11 cellular contexts compared by ENCODE assay signal in the genomic region with DNA sequence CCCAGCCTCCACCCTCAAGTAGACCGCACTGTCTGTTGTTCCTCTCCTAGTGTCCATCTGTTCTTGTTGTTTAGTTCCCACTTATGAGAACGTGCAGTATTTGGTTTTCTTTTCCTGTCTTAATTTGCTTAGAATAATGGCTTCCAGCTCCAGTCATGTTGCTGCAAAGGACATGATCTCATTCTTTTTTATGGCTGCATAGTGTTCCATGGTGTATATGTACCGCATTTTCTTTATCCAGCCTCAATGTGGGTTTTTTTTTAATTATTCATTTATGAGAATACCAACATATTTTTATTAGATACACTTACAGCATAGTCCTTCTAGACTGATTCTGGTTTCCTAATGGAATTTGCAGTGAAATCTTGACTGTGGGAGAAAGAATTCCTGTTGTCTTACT. TPM values are rescaled to one million over a fixed set of nuclear protein-coding genes. Genes with fewer than 3 reads are reported as not detected.
DNase-seq lines count a peak whose midpoint lies in the region; ATAC-seq, FAIRE-seq and TF ChIP-seq lines count a peak whose summit lies in the region.
"Had no signal": no experiment of that assay in that cellular context is flagged by ENCODE, and none has a peak within 500 bp of the region (broad histone marks: within the 10 kb centered on the region; RNA-seq: fewer than 3 reads in every experiment).

No MANE protein-coding gene starts in this region.

- H2AFZ ChIP-seq in KMS-11 (ENCODE audit: low read depth) (no peak overlapping the region), K562 (ENCODE audit: low read depth, low read length) (no peak overlapping the region), neural progenitor cell (replicated peaks) (no peak overlapping the region)

- no peak for TF ChIP-seq POLR2A in K562 (conservative IDR thresholded peaks at IDR 0.05)

- TF ChIP-seq EP300 in K562 (IDR thresholded peaks at IDR 0.05; ENCODE audit: low read length), result no peak

- H3K27me3 ChIP-seq in KMS-11 (ENCODE audit: insufficient read depth, low read depth) (no peaks in the 10 kb centered on the region), K562 (ENCODE audit: control insufficient read depth in 2 of 2, insufficient read depth in 2 of 2, low read length in 2 of 2) (no peaks in the 10 kb centered on the region), neural progenitor cell (no peaks in the 10 kb centered on the region), brain microvascular endothelial cell (replicated peaks) (no peaks in the 10 kb centered on the region)
- H3K27me3 ChIP-seq: gastrocnemius medialis had no signal

- DNase-seq in K562 (ENCODE audit: extremely low read depth in 1 of 4, low spot score in 3 of 4), result no peak
- DNase-seq in neural progenitor cell (ENCODE audit: low spot score), result no peak
- no peak for DNase-seq in GDM1 (lab: John Stamatoyannopoulos, UW)
- DNase-seq in CD1c-positive myeloid dendritic cell (ENCODE audit: extremely low spot score), result no peak
- DNase-seq in epidermal melanocyte (ENCODE audit: insufficient read length, low spot score), result no peak
- DNase-seq in brain microvascular endothelial cell, result no peak
- DNase-seq: aorta, gastrocnemius medialis, NCI-H510A treated with DMSO at 0.1 percent for 48 hours had no signal

- H3K9me1 ChIP-seq in K562 (ENCODE audit: control insufficient read depth, insufficient read depth, low read length), result no peaks in the 10 kb centered on the region

- intact Hi-C loops in K562 (cut with micrococcal nuclease), result no loop called here

- H3K79me2 ChIP-seq in KMS-11 (ENCODE audit: insufficient read depth, low read depth), result peaks cover 62% of the 10 kb centered on the region
- peaks cover 70% of the 10 kb centered on the region for H3K79me2 ChIP-seq in K562 (ENCODE audit: control insufficient read depth, insufficient read depth, low read length)
- H3K79me2 ChIP-seq in neural progenitor cell (ENCODE audit: low read depth), result peaks cover 63% of the 10 kb centered on the region

- H3K4me3 Mint-ChIP-seq in neural progenitor cell, result peak overlapping the region; percentile 89

- no peak for TF ChIP-seq RAD21 in K562 (CRISPR knock-in tag; conservative IDR thresholded peaks at IDR 0.05 in 1 of 2, IDR thresholded peaks at IDR 0.05 in 1 of 2)

- peaks cover 42% of the 10 kb centered on the region for H3K4me1 Mint-ChIP-seq in neural progenitor cell

- 4% methylated on average over 3 of the region's 3 CpGs for WGBS in K562 (ENCODE audit: insufficient coverage, low coverage, missing lambda C conversion rate)

- no peaks in the 10 kb centered on the region for H3K36me3 Mint-ChIP-seq in neural progenitor cell

- H3K9ac ChIP-seq in ES-I3 (ENCODE audit: low read depth, low read length) (peak overlapping the region; percentile 49; the same call in 1 of the 2 replicates), KMS-11 (no peak overlapping the region), K562 (ENCODE audit: insufficient read depth in 1 of 2, low read depth in 2 of 2, low read length in 2 of 2) (peak overlapping the region in 1 of 2 experiments; percentile 98; a peak in 2 of 4 replicates), neural progenitor cell (no peak overlapping the region)

- no peaks in the 10 kb centered on the region for H3K36me3 ChIP-seq in ES-I3 (ENCODE audit: insufficient read depth, low read length)
- H3K36me3 ChIP-seq in KMS-11 (ENCODE audit: insufficient read depth), result no peaks in the 10 kb centered on the region
- peaks cover 39% of the 10 kb centered on the region for H3K36me3 ChIP-seq in K562 (ENCODE audit: control insufficient read depth, insufficient read depth, low read length)
- no peaks in the 10 kb centered on the region for H3K36me3 ChIP-seq in neural progenitor cell
- H3K36me3 ChIP-seq in brain microvascular endothelial cell (replicated peaks), result no peaks in the 10 kb centered on the region
- H3K36me3 ChIP-seq: gastrocnemius medialis had no signal

- CTCF ChIA-PET in K562 (lab: Yijun Ruan, JAX; ENCODE audit: low intra/inter-chr PET ratio), result interaction anchor here (0.6 kb wide), 1 partner anchor 1430 kb away, joined by 3 read pairs; no protein-coding TSS in a partner anchor

- H4K20me1 ChIP-seq in KMS-11 (ENCODE audit: insufficient read depth) (no peaks in the 10 kb centered on the region), K562 (replicated peaks; ENCODE audit: control insufficient read depth, insufficient read depth, low read length) (peaks cover 22% of the 10 kb centered on the region), neural progenitor cell (ENCODE audit: low read depth) (peaks cover 31% of the 10 kb centered on the region)

- peaks cover 5% of the 10 kb centered on the region for H3K9me3 Mint-ChIP-seq in neural progenitor cell

- peaks cover 7% of the 10 kb centered on the region for H3K27me3 Mint-ChIP-seq in neural progenitor cell (ENCODE audit: insufficient read depth, low read depth)

- POLR2A ChIA-PET in K562 (lab: Yijun Ruan, JAX), result interaction anchor here (1.2 to 1.7 kb wide), 3 partner anchors 8 to 14 kb away, joined by 3 to 12 read pairs (median 8); no protein-coding TSS in a partner anchor

- BruUV-seq in K562 (replicated peaks; lab: Mats Ljungman, UMichigan), result no TSS peak

- no peak for ATAC-seq in K562
- ATAC-seq: gastrocnemius medialis had no signal

- H3K9me3 ChIP-seq in ES-I3 (ENCODE audit: control insufficient read depth, insufficient read depth, low read length), result no peaks in the 10 kb centered on the region
- no peaks in the 10 kb centered on the region for H3K9me3 ChIP-seq in K562 (replicated peaks; ENCODE audit: control insufficient read depth, insufficient read depth, low read depth, low read length)
- no peaks in the 10 kb centered on the region for H3K9me3 ChIP-seq in neural progenitor cell (ENCODE audit: low read depth)
- H3K9me3 ChIP-seq: gastrocnemius medialis had no signal

- H3K27ac ChIP-seq in KMS-11 (no peak overlapping the region), K562 (ENCODE audit: extremely low read depth, low read depth, low read length) (peak overlapping the region; percentile 95; the same call in 1 of the 3 replicates), neural progenitor cell (no peak overlapping the region), brain microvascular endothelial cell (no peak overlapping the region)

- FAIRE-seq in K562 (lab: Jason Lieb, UNC), result no peak

- no peaks in the 10 kb centered on the region; the same call in 1 of the 2 replicates for H3K4me1 ChIP-seq in ES-I3 (ENCODE audit: insufficient read depth, low read length)
- H3K4me1 ChIP-seq in KMS-11 (ENCODE audit: low read depth, poor library complexity, severe bottlenecking), result peaks cover 27% of the 10 kb centered on the region
- H3K4me1 ChIP-seq in K562 (replicated peaks in 1 of 2; ENCODE audit: control insufficient read depth in 2 of 2, insufficient read depth in 2 of 2, low read length in 2 of 2), result peaks cover 14 to 17% of the 10 kb centered on the region in 2 experiments; a peak in 4 of 5 replicates
- peaks cover 5% of the 10 kb centered on the region for H3K4me1 ChIP-seq in neural progenitor cell

- H3K4me3 ChIP-seq in KMS-11 (IDR thresholded peaks at IDR 0.05; ENCODE audit: insufficient read depth, low read depth, low read length) (no peak overlapping the region), K562 (peak overlapping the region; percentile 98), neural progenitor cell (peak overlapping the region; percentile 83), brain microvascular endothelial cell (ENCODE audit: low read depth, low read length) (no peak overlapping the region)

- no peak for TF ChIP-seq CTCF in KMS-11 (conservative IDR thresholded peaks at IDR 0.05; ENCODE audit: low read depth, low read length)
- no peak for TF ChIP-seq CTCF in K562 (IDR thresholded peaks at IDR 0.05 in 2 of 3, conservative IDR thresholded peaks at IDR 0.05 in 1 of 3; ENCODE audit: insufficient read depth in 2 of 3, low read depth in 1 of 3, low read length in 3 of 3)
- TF ChIP-seq CTCF in neural progenitor cell (IDR thresholded peaks at IDR 0.05), result no peak
- no peak for TF ChIP-seq CTCF in brain microvascular endothelial cell (IDR thresholded peaks at IDR 0.05; ENCODE audit: low read depth, low read length, missing control alignments)

- no peak overlapping the region for H3K27ac Mint-ChIP-seq in neural progenitor cell

- H3K4me2 ChIP-seq in KMS-11, result peak overlapping the region; percentile 46; the same call in 1 of the 2 replicates
- H3K4me2 ChIP-seq in K562 (ENCODE audit: insufficient read depth, low read length), result peak overlapping the region; percentile 95
- H3K4me2 ChIP-seq in neural progenitor cell, result peak overlapping the region; percentile 76

- in situ Hi-C loops in K562 (cut with MboI) (no loop called here), brain microvascular endothelial cell (cut with HindIII; ENCODE audit: low pct_ligation_motif_present, low sequenced_read_pairs) (no loop called here)

- no peaks in the 10 kb centered on the region for H3F3A ChIP-seq in neural progenitor cell (ENCODE audit: low read depth)

TF ChIP-seq in K562, 482 proteins besides CTCF, POLR2A, EP300 and RAD21 (continues in another document):
- peak; percentile 10 for TF ChIP-seq RBM25 (IDR thresholded peaks at IDR 0.05; ENCODE audit: low read depth, low read length, severe bottlenecking)

RNA-seq across cellular contexts. Expression of a gene that starts 1.3 kb away (rescaled TPM):
- total RNA-seq in K562 (2011; cell fraction: chromatin; rRNA removed; ENCODE audit: low replicate concordance), result 10.1 and 26.8 TPM in 2 replicates
- total RNA-seq in K562 (2011; cell fraction: nucleolus; rRNA removed), result 10.8 and 13.7 TPM in 2 replicates
- total RNA-seq in K562 (2011; cell fraction: nucleoplasm; rRNA removed), result 31.3 and 64.0 TPM in 2 replicates
- total RNA-seq in K562 (2014; rRNA removed) (47.5 and 53.5 TPM in 2 replicates), K562 (2014; rRNA removed; fragmentation: Illumina TruSeq; extraction: Trizol) (101 and 109 TPM in 2 replicates), K562 (2015; rRNA removed; fragmentation: Illumina TruSeq; extraction: Trizol) (87.1 and 96.7 TPM in 2 replicates), K562 (2021) (64.8 and 66.1 TPM in 2 replicates), neural progenitor cell (ENCODE audit: low replicate concordance) (111 and 161 TPM in 2 replicates)
- polyA plus RNA-seq in K562 (2011; rRNA removed) (47.3 and 47.6 TPM in 2 replicates), K562 (2014; fragmentation: Illumina TruSeq; extraction: Trizol) (25.5 and 32.5 TPM in 2 replicates), K562 (2014; fragmentation: Nextera tagmentation; extraction: Ambion mirVana) (10 to 100 TPM; 17.5 to 27.8 TPM), K562 (2014; rRNA removed) (35.1 and 45.2 TPM in 2 replicates)
- 18.9 and 29.1 TPM in 2 replicates for polyA plus RNA-seq in K562 (2011; cell fraction: cytosol; rRNA removed)
- polyA plus RNA-seq in K562 (2011; cell fraction: nucleus; rRNA removed), result 8.0 and 11.8 TPM in 2 replicates
- 16.2 and 17.2 TPM in 2 replicates for polyA plus RNA-seq in K562 (2012)
- polyA minus RNA-seq in K562 (2011; rRNA and poly(A)+ RNA removed), result 64.2 and 75.1 TPM in 2 replicates
- polyA minus RNA-seq in K562 (2011; cell fraction: cytosol; rRNA and poly(A)+ RNA removed), result 43.0 and 50.1 TPM in 2 replicates
- polyA minus RNA-seq in K562 (2011; cell fraction: nucleus; rRNA and poly(A)+ RNA removed), result 5.8 and 9.7 TPM in 2 replicates

Comparison
In these comparisons a context has a peak if more than half of its experiments do, and no peak if none do; other contexts are left out.
1. H3K4me3 ChIP-seq: peak in K562 (single experiment) and neural progenitor cell (single experiment); none in KMS-11 (single experiment) and brain microvascular endothelial cell (single experiment).
2. Peak in every context shown above with its lines, with median percentiles within 50 percentile points of each other: H3K4me2 ChIP-seq.